16 cellular contexts compared by ENCODE assay signal in genomic region chr5:59257488-59258400, GRCh38.
"Had no signal": no experiment of that assay in that cellular context is flagged by ENCODE, and none has a peak within 500 bp of the region (broad histone marks: within the 10 kb centered on the region; RNA-seq: fewer than 3 reads in every experiment).

No MANE protein-coding gene starts in this region.

- H3K9me3 Mint-ChIP-seq: activated CD4-positive, alpha-beta memory T cell treated with anti-CD3 and anti-CD28 coated beads for 36 hours; activated naive CD8-positive, alpha-beta T cell treated with anti-CD3 and anti-CD28 coated beads for 36 hours; naive thymus-derived CD8-positive, alpha-beta T cell; stimulated activated effector memory CD8-positive, alpha-beta T cell treated with anti-CD3 and anti-CD28 coated beads, Interleukin-12 subunit alpha, Interleukin-12 subunit beta, amount 100 ng/mL, for 72 hours had no signal

- H3K4me1 Mint-ChIP-seq: activated naive CD8-positive, alpha-beta T cell treated with anti-CD3 and anti-CD28 coated beads for 36 hours; naive thymus-derived CD8-positive, alpha-beta T cell; stimulated activated effector memory CD8-positive, alpha-beta T cell treated with anti-CD3 and anti-CD28 coated beads, Interleukin-12 subunit alpha, Interleukin-12 subunit beta, amount 100 ng/mL, for 72 hours had no signal

- DNase-seq: activated CD4-positive, alpha-beta memory T cell treated with anti-CD3 and anti-CD28 coated beads for 36 hours; activated CD4-positive, alpha-beta T cell treated with anti-CD3 and anti-CD28 coated beads for 1 hour; activated gamma-delta T cell treated with Interleukin-2 at 50 U/mL for 16 hours; activated naive CD8-positive, alpha-beta T cell treated with anti-CD3 and anti-CD28 coated beads for 36 hours; activated T-cell treated with anti-CD3 and anti-CD28 coated beads, Interleukin-2, amount 50 U/mL, for 48 hours; brain microvascular endothelial cell; cerebellar nuclear complex; dermis blood vessel endothelial cell; head of caudate nucleus; kidney; midbrain; naive thymus-derived CD8-positive, alpha-beta T cell; occipital lobe; trophoblast cell had no signal

- H3K27ac ChIP-seq: brain microvascular endothelial cell, skin epidermis had no signal

- H3K4me3 ChIP-seq: skin epidermis had no signal

- H3K27me3 ChIP-seq: brain microvascular endothelial cell had no signal

- ATAC-seq: naive thymus-derived CD8-positive, alpha-beta T cell; stimulated activated effector memory CD8-positive, alpha-beta T cell treated with anti-CD3 and anti-CD28 coated beads, Interleukin-12 subunit alpha, Interleukin-12 subunit beta, amount 100 ng/mL, for 72 hours had no signal

- H3K4me3 Mint-ChIP-seq: activated CD4-positive, alpha-beta memory T cell treated with anti-CD3 and anti-CD28 coated beads for 36 hours; activated naive CD8-positive, alpha-beta T cell treated with anti-CD3 and anti-CD28 coated beads for 36 hours; naive thymus-derived CD8-positive, alpha-beta T cell; stimulated activated effector memory CD8-positive, alpha-beta T cell treated with anti-CD3 and anti-CD28 coated beads, Interleukin-12 subunit alpha, Interleukin-12 subunit beta, amount 100 ng/mL, for 72 hours had no signal

- H3K27ac Mint-ChIP-seq: activated CD4-positive, alpha-beta memory T cell treated with anti-CD3 and anti-CD28 coated beads for 36 hours; activated naive CD8-positive, alpha-beta T cell treated with anti-CD3 and anti-CD28 coated beads for 36 hours; naive thymus-derived CD8-positive, alpha-beta T cell; stimulated activated effector memory CD8-positive, alpha-beta T cell treated with anti-CD3 and anti-CD28 coated beads, Interleukin-12 subunit alpha, Interleukin-12 subunit beta, amount 100 ng/mL, for 72 hours had no signal

- H3K36me3 ChIP-seq: brain microvascular endothelial cell had no signal

- H3K36me3 Mint-ChIP-seq: activated CD4-positive, alpha-beta memory T cell treated with anti-CD3 and anti-CD28 coated beads for 36 hours; activated naive CD8-positive, alpha-beta T cell treated with anti-CD3 and anti-CD28 coated beads for 36 hours; naive thymus-derived CD8-positive, alpha-beta T cell; stimulated activated effector memory CD8-positive, alpha-beta T cell treated with anti-CD3 and anti-CD28 coated beads, Interleukin-12 subunit alpha, Interleukin-12 subunit beta, amount 100 ng/mL, for 72 hours had no signal
